Comparison of ENCODE assay signal across 21 cellular contexts in the genomic region with DNA sequence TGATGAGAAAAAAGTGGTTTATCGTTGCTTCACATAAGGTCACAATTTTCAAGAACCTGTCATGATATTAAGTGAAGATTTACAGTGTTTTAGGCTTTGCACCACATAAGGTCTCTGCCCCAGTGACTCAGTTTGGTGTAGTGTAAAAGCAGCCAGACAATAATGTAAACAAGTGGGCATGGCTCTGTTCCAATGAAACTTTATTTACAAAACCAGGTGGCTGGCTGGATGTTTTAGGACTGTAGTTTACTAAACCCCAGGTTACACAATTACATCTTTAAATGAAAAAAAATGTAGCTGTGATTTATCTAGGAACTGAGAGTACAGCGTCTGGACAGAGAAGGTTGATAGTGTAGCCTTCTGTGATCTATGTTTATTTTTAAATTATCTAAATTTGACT. TPM values are rescaled to one million over a fixed set of nuclear protein-coding genes. Genes with fewer than 3 reads are reported as not detected.
DNase-seq lines count a peak whose midpoint lies in the region; ATAC-seq and TF ChIP-seq lines count a peak whose summit lies in the region.
"Had no signal": no experiment of that assay in that cellular context is flagged by ENCODE, and none has a peak within 500 bp of the region (broad histone marks: within the 10 kb centered on the region; RNA-seq: fewer than 3 reads in every experiment).

No MANE protein-coding gene starts in this region.

- H2AFZ ChIP-seq in GM23248: no peak overlapping the region

- H3K4me1 Mint-ChIP-seq in activated T-helper 1 cell treated with anti-CD3 and anti-CD28 coated beads, Interleukin-12 subunit alpha, Interleukin-12 subunit beta, Interleukin-2, Interleukin-4 antibody, amounts not matched to agents 30 ng/mL and 10 ng/mL and 1 ng/mL, durations not matched to agents 14 hours and 24 hours and 36 hours (ENCODE audit: low read depth): no peaks in the 10 kb centered on the region

- peaks cover 18% of the 10 kb centered on the region for H3K4me1 ChIP-seq in GM23248 (ENCODE audit: insufficient read depth)
- H3K4me1 ChIP-seq: Caco-2, left ventricle myocardium inferior had no signal

- in situ Hi-C loops in GM23248 (cut with MboI): no loop called here

- H3K36me3 Mint-ChIP-seq in activated T-helper 1 cell treated with anti-CD3 and anti-CD28 coated beads, Interleukin-12 subunit alpha, Interleukin-12 subunit beta, Interleukin-2, Interleukin-4 antibody, amounts not matched to agents 30 ng/mL and 10 ng/mL and 1 ng/mL, durations not matched to agents 14 hours and 24 hours and 36 hours (ENCODE audit: low read depth): peaks cover 53% of the 10 kb centered on the region

- H3K27ac ChIP-seq in 22Rv1: peak overlapping the region; percentile 40
- no peak overlapping the region for H3K27ac ChIP-seq in GM23248
- H3K27ac ChIP-seq: gastroesophageal sphincter, KMS-11, left ventricle myocardium inferior had no signal

- H3K27me3 ChIP-seq in GM23248 (replicated peaks; ENCODE audit: insufficient read depth): no peaks in the 10 kb centered on the region
- H3K27me3 ChIP-seq: gastroesophageal sphincter had no signal

- WGBS in GM23248 (ENCODE audit: low coverage in 1 of 2, low lambda C conversion rate in 2 of 2, missing lambda C conversion rate in 2 of 2), 2 experiments: 50 to 51% methylated on average over 2 of the region's 2 CpGs

- no peaks in the 10 kb centered on the region for H4K20me1 ChIP-seq in GM23248 (ENCODE audit: insufficient read depth)

- H3K9ac ChIP-seq in GM23248: no peak overlapping the region
- H3K9ac ChIP-seq: KMS-11 had no signal

- intact Hi-C loops in activated T-helper 1 cell treated with anti-CD3 and anti-CD28 coated beads, Interleukin-12 subunit alpha, Interleukin-12 subunit beta, Interleukin-2, Interleukin-4 antibody, amounts not matched to agents 30 ng/mL and 10 ng/mL and 1 ng/mL, durations not matched to agents 14 hours and 24 hours and 36 hours (cut with micrococcal nuclease): no loop called here

- H3K4me3 ChIP-seq in GM23248 (no peak overlapping the region), fibroblast of villous mesenchyme (ENCODE audit: low read depth, low read length) (no peak overlapping the region)
- H3K4me3 ChIP-seq: gastroesophageal sphincter, left ventricle myocardium inferior had no signal

- TF ChIP-seq CTCF in 22Rv1 (IDR thresholded peaks at IDR 0.05): no peak
- TF ChIP-seq CTCF in fibroblast of villous mesenchyme (IDR thresholded peaks at IDR 0.05; ENCODE audit: insufficient read depth, low read depth, low read length): no peak

- ATAC-seq in HG03159 (IDR thresholded peaks at IDR 0.05; ENCODE audit: unreplicated experiment): no peak
- ATAC-seq: gastroesophageal sphincter; sciatic nerve; stimulated activated naive CD8-positive, alpha-beta T cell treated with anti-CD3 and anti-CD28 coated beads, Interleukin-15, amount 100 ng/mL, for 72 hours had no signal

- H3K4me2 ChIP-seq in GM23248 (ENCODE audit: unreplicated experiment): no peak overlapping the region
- H3K4me2 ChIP-seq: KMS-11 had no signal

- H3K36me3 ChIP-seq in GM23248 (ENCODE audit: low read depth): peaks cover 38% of the 10 kb centered on the region

- DNase-seq in GM23248 (peak; percentile 34), amniotic epithelial cell (ENCODE audit: low read depth) (peak; percentile 92), fibroblast of villous mesenchyme (ENCODE audit: low read depth) (peak; percentile 98), germinal center (ENCODE audit: low spot score) (no peak)
- DNase-seq in activated T-helper 1 cell treated with anti-CD3 and anti-CD28 coated beads, Interleukin-12 subunit alpha, Interleukin-12 subunit beta, Interleukin-2, Interleukin-4 antibody, amounts not matched to agents 30 ng/mL and 10 ng/mL and 1 ng/mL, durations not matched to agents 14 hours and 24 hours and 36 hours (ENCODE audit: low spot score): no peak
- no peak for DNase-seq in activated effector memory CD4-positive, alpha-beta T cell treated with anti-CD3 and anti-CD28 coated beads, Interleukin-2, amount 50 U/mL, for 16 hours
- DNase-seq: activated effector memory CD4-positive, alpha-beta T cell treated with Interleukin-2 at 50 U/mL for 16 hours; Caco-2; GDM1; left ventricle myocardium inferior; NCI-H2171 treated with DMSO at 0.1 percent for 48 hours; NCI-H82; nucleus accumbens; stimulated activated naive CD8-positive, alpha-beta T cell treated with anti-CD3 and anti-CD28 coated beads, Interleukin-15, amount 100 ng/mL, for 72 hours had no signal

- H3K27ac Mint-ChIP-seq in activated T-helper 1 cell treated with anti-CD3 and anti-CD28 coated beads, Interleukin-12 subunit alpha, Interleukin-12 subunit beta, Interleukin-2, Interleukin-4 antibody, amounts not matched to agents 30 ng/mL and 10 ng/mL and 1 ng/mL, durations not matched to agents 14 hours and 24 hours and 36 hours: no peak overlapping the region
- H3K27ac Mint-ChIP-seq: T-helper 2 cell treated with Interferon-gamma antibody and Interleukin-4, amounts not matched to agents 5 μg/mL and 100 μg/mL, for 36 hours; type B pancreatic cell had no signal

- no peaks in the 10 kb centered on the region for H3K27me3 Mint-ChIP-seq in activated T-helper 1 cell treated with anti-CD3 and anti-CD28 coated beads, Interleukin-12 subunit alpha, Interleukin-12 subunit beta, Interleukin-2, Interleukin-4 antibody, amounts not matched to agents 30 ng/mL and 10 ng/mL and 1 ng/mL, durations not matched to agents 14 hours and 24 hours and 36 hours (ENCODE audit: insufficient read depth)
- H3K27me3 Mint-ChIP-seq: stimulated activated naive CD8-positive, alpha-beta T cell treated with anti-CD3 and anti-CD28 coated beads, Interleukin-15, amount 100 ng/mL, for 72 hours; type B pancreatic cell had no signal

- H3K9me3 ChIP-seq in GM23248 (ENCODE audit: low read depth): no peaks in the 10 kb centered on the region
- H3K9me3 ChIP-seq: Caco-2, gastroesophageal sphincter had no signal

- peaks cover 23% of the 10 kb centered on the region for H3F3A ChIP-seq in GM23248 (ENCODE audit: insufficient read depth)

- no peak overlapping the region for H3K4me3 Mint-ChIP-seq in activated T-helper 1 cell treated with anti-CD3 and anti-CD28 coated beads, Interleukin-12 subunit alpha, Interleukin-12 subunit beta, Interleukin-2, Interleukin-4 antibody, amounts not matched to agents 30 ng/mL and 10 ng/mL and 1 ng/mL, durations not matched to agents 14 hours and 24 hours and 36 hours
- H3K4me3 Mint-ChIP-seq: stimulated activated naive CD8-positive, alpha-beta T cell treated with anti-CD3 and anti-CD28 coated beads, Interleukin-15, amount 100 ng/mL, for 72 hours; T-helper 2 cell treated with Interferon-gamma antibody and Interleukin-4, amounts not matched to agents 5 μg/mL and 100 μg/mL, for 36 hours; type B pancreatic cell had no signal

- no peaks in the 10 kb centered on the region for H3K79me2 ChIP-seq in GM23248 (ENCODE audit: insufficient read depth)

- H3K9me2 ChIP-seq in GM23248 (ENCODE audit: insufficient read depth): no peaks in the 10 kb centered on the region

- no peaks in the 10 kb centered on the region for H3K9me3 Mint-ChIP-seq in activated T-helper 1 cell treated with anti-CD3 and anti-CD28 coated beads, Interleukin-12 subunit alpha, Interleukin-12 subunit beta, Interleukin-2, Interleukin-4 antibody, amounts not matched to agents 30 ng/mL and 10 ng/mL and 1 ng/mL, durations not matched to agents 14 hours and 24 hours and 36 hours
- H3K9me3 Mint-ChIP-seq: stimulated activated naive CD8-positive, alpha-beta T cell treated with anti-CD3 and anti-CD28 coated beads, Interleukin-15, amount 100 ng/mL, for 72 hours had no signal

RNA-seq across cellular contexts. Expression of a gene that starts 9.7 kb away (rescaled TPM):
- 0.32 TPM in 1 of 2 replicates, not detected in the other for total RNA-seq in GM23248 (2014; rRNA removed; shearing (Covaris generic))
- polyA plus RNA-seq in GM23248 (2016; fragmentation: Nextera tagmentation; extraction: Ambion mirVana): 0.65 and 1.4 TPM in 2 replicates
- 1.3 and 2.3 TPM in 2 replicates for total RNA-seq in fibroblast of villous mesenchyme
- 0.83 and 0.88 TPM in 2 replicates for total RNA-seq in activated T-helper 1 cell treated with anti-CD3 and anti-CD28 coated beads, Interleukin-12 subunit alpha, Interleukin-12 subunit beta, Interleukin-2, Interleukin-4 antibody, amounts not matched to agents 30 ng/mL and 10 ng/mL and 1 ng/mL, durations not matched to agents 14 hours and 24 hours and 36 hours
- total RNA-seq: Caco-2 had no signal

Comparison
In these comparisons a context has a peak if more than half of its experiments do, and no peak if none do; other contexts are left out.
1. DNase-seq: peak in GM23248 (single experiment), amniotic epithelial cell (single experiment) and fibroblast of villous mesenchyme (single experiment); none in activated T-helper 1 cell treated with anti-CD3 and anti-CD28 coated beads, Interleukin-12 subunit alpha, Interleukin-12 subunit beta, Interleukin-2, Interleukin-4 antibody, amounts not matched to agents 30 ng/mL and 10 ng/mL and 1 ng/mL, durations not matched to agents 14 hours and 24 hours and 36 hours (single experiment), germinal center (single experiment) and activated effector memory CD4-positive, alpha-beta T cell treated with anti-CD3 and anti-CD28 coated beads, Interleukin-2, amount 50 U/mL, for 16 hours (single experiment).